Comparison of ENCODE assay signal across 1 cellular context in the genomic region with DNA sequence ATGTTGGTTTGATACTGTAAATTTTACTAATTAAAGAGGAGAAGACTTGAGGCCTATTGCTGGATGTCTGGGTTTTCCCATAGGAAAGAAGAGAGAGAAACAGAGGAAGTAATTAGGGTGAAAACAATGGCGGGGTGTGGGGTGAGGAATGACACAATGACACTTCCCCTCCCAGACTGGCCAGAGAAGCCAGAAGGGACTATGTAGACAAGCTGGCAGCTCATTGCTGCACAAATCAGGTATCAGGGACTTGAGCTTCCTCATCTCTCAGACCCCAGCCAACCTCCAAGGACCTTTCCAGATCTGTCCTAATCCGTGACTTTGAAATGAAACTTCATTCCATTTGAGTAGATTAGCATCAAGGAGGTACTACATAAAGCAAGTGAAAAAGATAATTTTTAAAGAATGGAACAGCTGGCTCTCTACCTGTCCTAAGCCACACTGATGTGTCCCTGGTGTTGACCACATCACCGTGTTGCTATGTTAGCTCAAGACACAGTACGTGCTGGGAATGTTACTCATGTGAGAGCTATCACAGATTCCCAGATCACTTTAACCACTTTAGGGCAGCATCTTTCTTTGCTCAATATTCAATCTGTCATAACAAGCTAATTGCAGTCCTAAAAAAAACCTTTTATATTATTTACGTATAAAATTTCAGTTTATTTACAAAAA.
A peak's percentile ranks its signal among the peaks of the same experiment; 100 is the strongest.
TF ChIP-seq lines count a peak whose summit lies in the region.

No MANE protein-coding gene starts in this region.

TF ChIP-seq in IMR-90, 13 proteins besides CTCF, POLR2A, EP300 and RAD21:
- TF ChIP-seq NFE2L2 (IDR thresholded peaks at IDR 0.05; ENCODE audit: low read depth, low read length), result no peak
- TF ChIP-seq BHLHE40 (IDR thresholded peaks at IDR 0.05; ENCODE audit: low read depth, low read length), result 0 out of 2 replicates have a peak, but pooled peaks have one; percentile 8
